ENCODE assay signal across 10 cellular contexts in the genomic region with DNA sequence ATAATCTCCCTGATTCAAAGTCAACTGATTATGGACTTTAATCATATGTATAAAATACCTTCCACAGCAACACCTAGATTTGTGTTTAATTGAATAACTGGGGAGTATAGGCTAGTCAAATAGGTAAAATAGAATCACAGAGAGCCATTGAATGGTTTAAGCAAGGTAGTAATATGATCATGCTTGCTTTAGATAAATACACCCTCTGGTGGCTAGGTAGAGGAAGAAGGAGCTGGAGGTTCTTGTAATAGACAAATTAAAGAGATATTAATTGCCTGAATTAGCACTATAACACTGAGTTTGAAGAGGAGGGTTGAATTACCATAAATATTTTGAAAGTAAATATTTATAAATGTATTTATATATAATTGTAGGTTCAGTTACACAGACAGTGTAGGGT. TPM values are rescaled to one million over a fixed set of nuclear protein-coding genes. Genes with fewer than 3 reads are reported as not detected.
A peak's percentile ranks its signal among the peaks of the same experiment; 100 is the strongest.
DNase-seq lines count a peak whose midpoint lies in the region; ATAC-seq, FAIRE-seq and TF ChIP-seq lines count a peak whose summit lies in the region.
"Had no signal": no experiment of that assay in that cellular context is flagged by ENCODE, and none has a peak within 500 bp of the region (broad histone marks: within the 10 kb centered on the region; RNA-seq: fewer than 3 reads in every experiment).

No MANE protein-coding gene starts in this region.

- H2BK15ac ChIP-seq in mesenchymal stem cell (ENCODE audit: low read depth, poor library complexity, severe bottlenecking), result no peak overlapping the region

- dilution Hi-C loops in mammary epithelial cell (cut with HindIII; ENCODE audit: low sequenced_read_pairs), result loop anchor here (25.0 kb wide), 1 partner anchor 473 kb away; no protein-coding TSS in a partner anchor

- H4K20me1 ChIP-seq in mammary epithelial cell (ENCODE audit: insufficient read depth, low read length), result no peaks in the 10 kb centered on the region

- ATAC-seq in HG03460 (IDR thresholded peaks at IDR 0.05; ENCODE audit: unreplicated experiment), result no peak
- ATAC-seq: GM12878 had no signal

- no peaks in the 10 kb centered on the region for H3K9me3 ChIP-seq in mammary epithelial cell (replicated peaks; ENCODE audit: insufficient read depth, low read length)
- no peaks in the 10 kb centered on the region for H3K9me3 ChIP-seq in mesenchymal stem cell (ENCODE audit: control insufficient read depth, low read length)

- H2AFZ ChIP-seq in mammary epithelial cell (ENCODE audit: low read depth, low read length) (no peak overlapping the region), mesenchymal stem cell (ENCODE audit: low read depth, low read length) (no peak overlapping the region)

- H2BK120ac ChIP-seq in mesenchymal stem cell (ENCODE audit: low read depth, low read length), result no peak overlapping the region

- no peak overlapping the region for H3K4me2 ChIP-seq in mammary epithelial cell (ENCODE audit: insufficient read depth, low read depth, low read length)
- no peak overlapping the region for H3K4me2 ChIP-seq in mesenchymal stem cell (ENCODE audit: low read length, poor library complexity, severe bottlenecking)

- peak; percentile 37 for FAIRE-seq in G401.6 (lab: Jason Lieb, UNC)
- FAIRE-seq: GM12878 had no signal

- peak; percentile 36 to 54 for TF ChIP-seq CTCF in mammary epithelial cell (conservative IDR thresholded peaks at IDR 0.05 in 1 of 2, IDR thresholded peaks at IDR 0.05 in 1 of 2; ENCODE audit: extremely low read depth in 1 of 2, insufficient read depth in 1 of 2, low read depth in 1 of 2, low read length in 2 of 2)

- in situ Hi-C loops in mammary epithelial cell (cut with MboI; ENCODE audit: low sequenced_read_pairs in 2 of 2), result loop anchor here (5.0 kb wide), 1 partner anchor 158 kb away; no protein-coding TSS in a partner anchor

- no peak overlapping the region for H3K23ac ChIP-seq in mesenchymal stem cell (ENCODE audit: low read length in 2 of 2)

- no peak overlapping the region for H2AK5ac ChIP-seq in mesenchymal stem cell (ENCODE audit: low read length, severe bottlenecking)

- no peak overlapping the region for H3K4ac ChIP-seq in mesenchymal stem cell (ENCODE audit: low read depth in 1 of 2, low read length in 2 of 2)

- no peak overlapping the region for H3K18ac ChIP-seq in mesenchymal stem cell (ENCODE audit: low read depth in 1 of 2, low read length in 2 of 2)

- H3K4me3 ChIP-seq in mammary epithelial cell (replicated peaks in 1 of 3; ENCODE audit: insufficient read depth in 1 of 3, low read depth in 2 of 3, low read length in 3 of 3) (no peak overlapping the region), mesenchymal stem cell (ENCODE audit: insufficient read depth in 1 of 2, low read depth in 1 of 2, low read length in 2 of 2) (no peak overlapping the region)
- H3K4me3 ChIP-seq: GM12878 had no signal

- H3K9ac ChIP-seq in mammary epithelial cell (ENCODE audit: insufficient read depth, low read length) (no peak overlapping the region), mesenchymal stem cell (ENCODE audit: low read length) (no peak overlapping the region)

- BruUV-seq in mammary epithelial cell (replicated peaks; lab: Mats Ljungman, UMichigan), result no TSS peak

- H2BK12ac ChIP-seq in mesenchymal stem cell (ENCODE audit: low read length in 2 of 2), result no peak overlapping the region

- no peaks in the 10 kb centered on the region for H3K79me1 ChIP-seq in mesenchymal stem cell (replicated peaks; ENCODE audit: low read length, poor library complexity, severe bottlenecking)

- H2BK5ac ChIP-seq in mesenchymal stem cell (ENCODE audit: low read depth, low read length, poor library complexity, severe bottlenecking), result no peak overlapping the region

- DNase-seq in NCI-H2029 (lab: John Stamatoyannopoulos, UW) (peak; percentile 4), mammary epithelial cell (peak; percentile 17), mesenchymal stem cell (peak; percentile 33), COLO668 (lab: John Stamatoyannopoulos, UW; ENCODE audit: unreplicated experiment) (no peak), germinal center (ENCODE audit: low spot score) (no peak)
- DNase-seq in activated naive CD4-positive, alpha-beta T cell treated with Interleukin-2 at 50 U/mL for 16 hours, result no peak
- DNase-seq: activated naive CD4-positive, alpha-beta T cell had no signal

- H3K4me1 ChIP-seq in mammary epithelial cell (ENCODE audit: insufficient read depth, low read length), result no peaks in the 10 kb centered on the region
- no peaks in the 10 kb centered on the region for H3K4me1 ChIP-seq in mesenchymal stem cell (ENCODE audit: control insufficient read depth, insufficient read depth, low read depth, low read length)

- CTCF ChIA-PET in mammary epithelial cell (lab: Charles Lee; ENCODE audit: low non-redundant PET), result interaction anchor here (0.5 to 0.7 kb wide), 3 partner anchors 16 to 448 kb away, joined by 3 to 6 read pairs (median 4); no protein-coding TSS in a partner anchor

- no peak overlapping the region for H4K8ac ChIP-seq in mesenchymal stem cell (ENCODE audit: low read length)

- H4K91ac ChIP-seq in mesenchymal stem cell (ENCODE audit: low read length), result no peak overlapping the region

- intact Hi-C loops in mammary epithelial cell (cut with micrococcal nuclease), result loop anchor here (1.0 to 2.0 kb wide), 4 partner anchors 101 to 475 kb away; no protein-coding TSS in a partner anchor

- H3K79me2 ChIP-seq in mammary epithelial cell (ENCODE audit: insufficient read depth, low read length), result no peaks in the 10 kb centered on the region

- H3K36me3 ChIP-seq in mammary epithelial cell (ENCODE audit: insufficient read depth, low read length) (no peaks in the 10 kb centered on the region), mesenchymal stem cell (ENCODE audit: control insufficient read depth in 1 of 2, insufficient read depth in 2 of 2, low read depth in 1 of 2, low read length in 2 of 2) (no peaks in the 10 kb centered on the region)

- H3K14ac ChIP-seq in mesenchymal stem cell (ENCODE audit: low read length in 2 of 2), result no peak overlapping the region

- H3K27me3 ChIP-seq in mammary epithelial cell (ENCODE audit: insufficient read depth, low read length), result no peaks in the 10 kb centered on the region
- no peaks in the 10 kb centered on the region for H3K27me3 ChIP-seq in mesenchymal stem cell (ENCODE audit: control insufficient read depth in 1 of 2, insufficient read depth in 1 of 2, low read length in 2 of 2)

- H3K27ac ChIP-seq in mammary epithelial cell (ENCODE audit: insufficient read depth, low read depth, low read length) (no peak overlapping the region), mesenchymal stem cell (ENCODE audit: low read length, poor library complexity, severe bottlenecking) (no peak overlapping the region)

RNA-seq across cellular contexts. Expression of gene DIRAS3, which starts 40.3 kb away (rescaled TPM):
- total RNA-seq in mammary epithelial cell, result under 1 TPM in 1 of 2 donors, not detected in 1; 0.33 TPM
- 1.6 TPM for polyA plus RNA-seq in mammary epithelial cell
- polyA minus RNA-seq in mammary epithelial cell, result 1.4 TPM
- polyA plus RNA-seq in mesenchymal stem cell (2013, experiment 1 of 2), result 0.18 TPM
- 0.23 TPM for polyA plus RNA-seq in mesenchymal stem cell (2013, experiment 2 of 2)
- total RNA-seq: GM12878 had no signal
- polyA plus RNA-seq: GM12878 had no signal

Comparison
In these comparisons a context has a peak if more than half of its experiments do, and no peak if none do; other contexts are left out.
1. DNase-seq: peak in NCI-H2029 (single experiment), mammary epithelial cell (single experiment) and mesenchymal stem cell (single experiment); none in COLO668 (single experiment), activated naive CD4-positive, alpha-beta T cell treated with Interleukin-2 at 50 U/mL for 16 hours (single experiment) and germinal center (single experiment).